Comparison of ENCODE assay signal across 12 cellular contexts in the genomic region with DNA sequence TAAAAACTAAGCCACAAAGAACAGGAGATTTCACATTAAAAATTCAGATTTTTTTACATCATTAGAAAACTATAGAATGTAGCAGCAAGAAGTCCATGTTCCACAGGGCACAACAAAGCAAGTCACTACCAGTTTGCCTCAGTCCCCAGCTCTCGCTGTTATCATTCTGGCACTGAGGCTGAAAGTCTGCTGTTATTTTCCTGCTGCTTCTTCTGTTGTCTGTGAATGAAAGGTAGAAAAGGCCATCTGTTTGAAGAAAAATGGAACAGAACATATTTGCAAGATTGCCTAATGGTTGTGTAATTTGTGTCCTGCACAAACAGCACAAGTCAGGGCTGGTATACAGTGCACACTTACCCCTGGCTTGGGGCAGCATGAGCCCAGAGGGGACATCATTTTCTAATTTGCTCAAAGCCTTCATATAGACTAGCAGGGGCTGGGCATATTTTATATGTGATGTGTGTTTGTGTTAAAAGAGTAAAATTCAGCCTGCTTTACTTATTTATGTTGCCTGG.
DNase-seq lines count a peak whose midpoint lies in the region; ATAC-seq and TF ChIP-seq lines count a peak whose summit lies in the region.
"Had no signal": no experiment of that assay in that cellular context is flagged by ENCODE, and none has a peak within 500 bp of the region (broad histone marks: within the 10 kb centered on the region; RNA-seq: fewer than 3 reads in every experiment).

No MANE protein-coding gene starts in this region.

- TF ChIP-seq POLR2A in right lobe of liver (IDR thresholded peaks at IDR 0.05) (no peak), vagina (IDR thresholded peaks at IDR 0.05) (no peak)

- no peak for TF ChIP-seq CTCF in right lobe of liver (IDR thresholded peaks at IDR 0.05)
- TF ChIP-seq CTCF in vagina (IDR thresholded peaks at IDR 0.05) = no peak

- peak; percentile 89 for DNase-seq in G401 (ENCODE audit: low spot score)
- DNase-seq in NCI-H2171 (lab: John Stamatoyannopoulos, UW) = peak; percentile 13
- DNase-seq in cerebellum (ENCODE audit: low spot score) = peak; percentile 54
- no peak for DNase-seq in right lobe of liver
- no peak for DNase-seq in vagina (ENCODE audit: extremely low spot score in 2 of 2)
- DNase-seq in activated naive CD8-positive, alpha-beta T cell treated with anti-CD3 and anti-CD28 coated beads for 36 hours = no peak
- DNase-seq: CD4-positive, alpha-beta memory T cell; DMS53 had no signal

- in situ Hi-C loops in G401 (cut with HindIII; ENCODE audit: low sequenced_read_pairs) = no loop called here

- no peak overlapping the region for H3K4me3 Mint-ChIP-seq in activated naive CD8-positive, alpha-beta T cell treated with anti-CD3 and anti-CD28 coated beads for 36 hours
- H3K4me3 Mint-ChIP-seq: CD4-positive, alpha-beta memory T cell had no signal

- H3K27me3 ChIP-seq in right lobe of liver (no peaks in the 10 kb centered on the region), vagina (no peaks in the 10 kb centered on the region)
- H3K27me3 ChIP-seq: BE2C had no signal

- 29% methylated on average over 1 of the region's 1 CpG for WGBS in right lobe of liver (ENCODE audit: insufficient coverage, low coverage, low lambda C conversion rate, missing lambda C conversion rate)

- H3K9me3 ChIP-seq in right lobe of liver = no peaks in the 10 kb centered on the region
- no peaks in the 10 kb centered on the region for H3K9me3 ChIP-seq in vagina
- H3K9me3 ChIP-seq: BE2C, HAP-1 had no signal

- intact Hi-C loops in right lobe of liver (cut with DNase I) (no loop called here), vagina (cut with DNase I) (no loop called here)

- H3K9me3 Mint-ChIP-seq in activated naive CD8-positive, alpha-beta T cell treated with anti-CD3 and anti-CD28 coated beads for 36 hours = peaks cover 7% of the 10 kb centered on the region

- H3K27me3 Mint-ChIP-seq in activated naive CD8-positive, alpha-beta T cell treated with anti-CD3 and anti-CD28 coated beads for 36 hours = peaks cover 13% of the 10 kb centered on the region

- H3K4me1 Mint-ChIP-seq in activated naive CD8-positive, alpha-beta T cell treated with anti-CD3 and anti-CD28 coated beads for 36 hours = no peaks in the 10 kb centered on the region
- H3K4me1 Mint-ChIP-seq: CD4-positive, alpha-beta memory T cell had no signal

- no peaks in the 10 kb centered on the region for H3K36me3 Mint-ChIP-seq in activated naive CD8-positive, alpha-beta T cell treated with anti-CD3 and anti-CD28 coated beads for 36 hours

- H3K36me3 ChIP-seq in right lobe of liver = no peaks in the 10 kb centered on the region
- H3K36me3 ChIP-seq in vagina = no peaks in the 10 kb centered on the region
- H3K36me3 ChIP-seq: BE2C, HAP-1 had no signal

- H3K4me3 ChIP-seq in right lobe of liver = no peak overlapping the region
- H3K4me3 ChIP-seq in vagina = no peak overlapping the region
- H3K4me3 ChIP-seq: HAP-1 had no signal

- H3K4me1 ChIP-seq in right lobe of liver = no peaks in the 10 kb centered on the region
- H3K4me1 ChIP-seq in vagina = no peaks in the 10 kb centered on the region
- H3K4me1 ChIP-seq: BE2C, HAP-1 had no signal

- ATAC-seq in right lobe of liver (peak; percentile 24 to 56 (median 32)), HG03025 (IDR thresholded peaks at IDR 0.05; ENCODE audit: low FRiP score, unreplicated experiment) (no peak)

- no peak overlapping the region for H3K27ac Mint-ChIP-seq in activated naive CD8-positive, alpha-beta T cell treated with anti-CD3 and anti-CD28 coated beads for 36 hours
- H3K27ac Mint-ChIP-seq: CD4-positive, alpha-beta memory T cell had no signal

- H3K27ac ChIP-seq in right lobe of liver = no peak overlapping the region
- H3K27ac ChIP-seq in vagina = no peak overlapping the region
- H3K27ac ChIP-seq: C4-2B had no signal

Comparison
In these comparisons a context has a peak if more than half of its experiments do, and no peak if none do; other contexts are left out.
1. DNase-seq: peak in G401 (single experiment), NCI-H2171 (single experiment) and cerebellum (single experiment); none in right lobe of liver (0 of 3), vagina (0 of 2) and activated naive CD8-positive, alpha-beta T cell treated with anti-CD3 and anti-CD28 coated beads for 36 hours (single experiment).